Comparison of ENCODE assay signal across 1 cellular context in the genomic region with DNA sequence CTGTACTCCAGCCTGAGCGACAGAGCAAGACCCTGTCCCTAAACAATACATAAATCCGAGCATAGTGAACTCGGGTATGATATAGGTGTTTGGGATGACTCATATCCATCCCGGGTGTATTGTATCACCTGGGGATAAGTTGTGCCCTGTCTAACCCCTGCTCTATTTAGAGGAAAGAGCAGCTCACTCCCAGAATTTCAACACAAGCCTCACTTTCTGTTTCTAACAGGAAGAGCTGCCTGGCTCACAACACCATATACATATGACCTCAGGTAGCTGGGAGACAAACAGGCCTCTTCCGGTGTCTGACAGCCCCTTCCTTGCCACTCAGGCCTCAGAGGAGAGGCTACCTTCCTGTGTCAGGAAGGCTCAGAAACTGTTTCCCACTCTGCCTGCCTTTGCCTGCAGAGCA.
TF ChIP-seq lines count a peak whose summit lies in the region.

No MANE protein-coding gene starts in this region.

TF ChIP-seq in endothelial cell of umbilical vein, 7 proteins besides CTCF, POLR2A, EP300 and RAD21:
- TF ChIP-seq FOS (IDR thresholded peaks at IDR 0.05; ENCODE audit: borderline replicate concordance, insufficient read depth, low read length), result no peak
- TF ChIP-seq JUN (IDR thresholded peaks at IDR 0.05; ENCODE audit: borderline replicate concordance, insufficient read depth, insufficient read length, low read depth), result peak; percentile 25
